In the genomic region with DNA sequence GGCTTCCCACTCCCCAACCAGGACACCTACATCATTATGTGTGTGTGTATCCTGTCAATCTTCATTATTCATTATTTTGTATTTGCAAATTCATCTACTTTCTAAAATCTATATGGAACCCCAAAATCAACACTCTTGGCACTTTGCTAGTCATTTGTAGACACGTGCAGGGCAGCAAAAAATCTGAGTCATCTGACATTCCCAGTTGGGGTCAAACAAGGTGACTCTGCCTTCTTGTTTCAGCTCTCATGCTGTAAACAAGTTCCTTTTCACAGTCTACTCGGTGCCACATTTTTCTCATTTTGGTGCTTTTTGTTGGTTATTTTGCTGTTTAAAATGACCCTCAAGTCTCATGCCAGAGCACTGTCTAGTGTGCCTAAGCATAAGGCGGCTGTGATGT, we compare ENCODE assay signal across 11 cellular contexts. TPM values are rescaled to one million over a fixed set of nuclear protein-coding genes. Genes with fewer than 3 reads are reported as not detected.
DNase-seq lines count a peak whose midpoint lies in the region; ATAC-seq and TF ChIP-seq lines count a peak whose summit lies in the region.
"Had no signal": no experiment of that assay in that cellular context is flagged by ENCODE, and none has a peak within 500 bp of the region (broad histone marks: within the 10 kb centered on the region; RNA-seq: fewer than 3 reads in every experiment).

No MANE protein-coding gene starts in this region.

- H3K23ac ChIP-seq in mesenchymal stem cell (ENCODE audit: low read length in 2 of 2): no peak overlapping the region

- H2BK15ac ChIP-seq in mesenchymal stem cell (ENCODE audit: low read depth, poor library complexity, severe bottlenecking): peak overlapping the region; percentile 85

- no peak overlapping the region for H2BK12ac ChIP-seq in mesenchymal stem cell (ENCODE audit: low read length in 2 of 2)

- H4K8ac ChIP-seq in mesenchymal stem cell (ENCODE audit: low read length): no peak overlapping the region

- POLR2A ChIA-PET in CD4-positive, alpha-beta T cell (lab: Charles Lee): interaction anchor here (0.7 to 9.9 kb wide), 3 partner anchors 24 to 63 kb away, joined by 3 to 245 read pairs (median 10); partner anchors contain the start of gene MRFAP1

- no peak overlapping the region for H2BK120ac ChIP-seq in mesenchymal stem cell (ENCODE audit: low read depth, low read length)

- H3K36me3 Mint-ChIP-seq in CD4-positive, alpha-beta T cell (ENCODE audit: low read depth): peaks cover 81% of the 10 kb centered on the region
- peaks cover 26% of the 10 kb centered on the region for H3K36me3 Mint-ChIP-seq in activated naive CD8-positive, alpha-beta T cell

- no peaks in the 10 kb centered on the region for H3K27me3 ChIP-seq in CD4-positive, alpha-beta T cell (ENCODE audit: control insufficient read depth, insufficient read depth, low read length)
- H3K27me3 ChIP-seq in mesenchymal stem cell (ENCODE audit: control insufficient read depth in 1 of 2, insufficient read depth in 1 of 2, low read length in 2 of 2): no peaks in the 10 kb centered on the region
- no peaks in the 10 kb centered on the region for H3K27me3 ChIP-seq in spleen (replicated peaks in 1 of 7)
- H3K27me3 ChIP-seq: upper lobe of left lung had no signal

- TF ChIP-seq CTCF in CD4-positive, alpha-beta T cell (IDR thresholded peaks at IDR 0.05): no peak
- TF ChIP-seq CTCF in spleen (IDR thresholded peaks at IDR 0.05 in 8 of 11, conservative IDR thresholded peaks at IDR 0.05 in 3 of 11): no peak

- no peak overlapping the region for H3K27ac ChIP-seq in CD4-positive, alpha-beta T cell (ENCODE audit: low read depth, low read length)
- no peak overlapping the region for H3K27ac ChIP-seq in mesenchymal stem cell (ENCODE audit: low read length, poor library complexity, severe bottlenecking)
- H3K27ac ChIP-seq in spleen: no peak overlapping the region
- H3K27ac ChIP-seq: upper lobe of left lung had no signal

- no peak overlapping the region for H2BK5ac ChIP-seq in mesenchymal stem cell (ENCODE audit: low read depth, low read length, poor library complexity, severe bottlenecking)

- no peaks in the 10 kb centered on the region for H3K27me3 Mint-ChIP-seq in CD4-positive, alpha-beta T cell
- H3K27me3 Mint-ChIP-seq in activated naive CD8-positive, alpha-beta T cell: no peaks in the 10 kb centered on the region

- DNase-seq in CD4-positive, alpha-beta T cell: no peak
- DNase-seq in EH (ENCODE audit: low read depth) (peak; percentile 55), mesenchymal stem cell (peak; percentile 67), COLO668 (lab: John Stamatoyannopoulos, UW; ENCODE audit: unreplicated experiment) (no peak), HuH-7 (ENCODE audit: low spot score) (no peak), spleen (no peak)
- DNase-seq: cerebellar nuclear complex, kidney glomerular epithelial cell, NCI-H2029 treated with DMSO at 0.1 percent for 48 hours, upper lobe of left lung had no signal

- H3K18ac ChIP-seq in mesenchymal stem cell (ENCODE audit: low read depth in 1 of 2, low read length in 2 of 2): no peak overlapping the region

- CTCF ChIA-PET in CD4-positive, alpha-beta T cell (lab: Charles Lee): interaction anchor here (1.3 to 7.9 kb wide), 3 partner anchors 13 to 29 kb away, joined by 3 to 68 read pairs (median 5); a partner anchor contains a TSS

- WGBS in mesenchymal stem cell: 53% methylated on average over 3 of the region's 3 CpGs
- WGBS in spleen, 5 donors: 72 to 91% (median 78%) methylated on average over 3 of the region's 3 CpGs

- H3K4me1 ChIP-seq in mesenchymal stem cell (ENCODE audit: control insufficient read depth, insufficient read depth, low read depth, low read length): peaks cover 1% of the 10 kb centered on the region
- H3K4me1 ChIP-seq in spleen: peaks cover 32 to 70% (median 38%) of the 10 kb centered on the region in 6 donors

- H3K9me3 ChIP-seq in CD4-positive, alpha-beta T cell (ENCODE audit: control insufficient read depth, low read length): no peaks in the 10 kb centered on the region
- H3K9me3 ChIP-seq in mesenchymal stem cell (ENCODE audit: control insufficient read depth, low read length): peaks cover 8% of the 10 kb centered on the region
- H3K9me3 ChIP-seq in spleen: no peaks in the 10 kb centered on the region
- H3K9me3 ChIP-seq: upper lobe of left lung had no signal

- no peak overlapping the region for H3K14ac ChIP-seq in mesenchymal stem cell (ENCODE audit: low read length in 2 of 2)

- no peak overlapping the region for H3K4me3 ChIP-seq in mesenchymal stem cell (ENCODE audit: insufficient read depth in 1 of 2, low read depth in 1 of 2, low read length in 2 of 2)
- H3K4me3 ChIP-seq in spleen: no peak overlapping the region
- H3K4me3 ChIP-seq: upper lobe of left lung had no signal

- no peak overlapping the region for H3K4me2 ChIP-seq in mesenchymal stem cell (ENCODE audit: low read length, poor library complexity, severe bottlenecking)

- peaks cover 45% of the 10 kb centered on the region for H3K79me1 ChIP-seq in mesenchymal stem cell (replicated peaks; ENCODE audit: low read length, poor library complexity, severe bottlenecking)

- H3K36me3 ChIP-seq in mesenchymal stem cell (ENCODE audit: control insufficient read depth in 1 of 2, insufficient read depth in 2 of 2, low read depth in 1 of 2, low read length in 2 of 2): peaks cover 16 to 34% of the 10 kb centered on the region in 2 experiments
- H3K36me3 ChIP-seq in spleen: peaks cover 0 to 70% (median 9%) of the 10 kb centered on the region in 6 donors

- H3K9ac ChIP-seq in mesenchymal stem cell (ENCODE audit: low read length): no peak overlapping the region

- peak overlapping the region; percentile 35 for H3K27ac Mint-ChIP-seq in CD4-positive, alpha-beta T cell
- H3K27ac Mint-ChIP-seq in activated naive CD8-positive, alpha-beta T cell: peak overlapping the region; percentile 82

- H3K4me1 Mint-ChIP-seq in CD4-positive, alpha-beta T cell (ENCODE audit: low read depth): peaks cover 76% of the 10 kb centered on the region
- peaks cover 67% of the 10 kb centered on the region for H3K4me1 Mint-ChIP-seq in activated naive CD8-positive, alpha-beta T cell (ENCODE audit: low read depth)

- no peak for TF ChIP-seq POLR2A in spleen (IDR thresholded peaks at IDR 0.05)

- no peak overlapping the region for H2AFZ ChIP-seq in mesenchymal stem cell (ENCODE audit: low read depth, low read length)

- no peak overlapping the region for H2AK5ac ChIP-seq in mesenchymal stem cell (ENCODE audit: low read length, severe bottlenecking)

- no peak for ATAC-seq in CD4-positive, alpha-beta T cell (ENCODE audit: poor library complexity)

- no peak overlapping the region for H3K4ac ChIP-seq in mesenchymal stem cell (ENCODE audit: low read depth in 1 of 2, low read length in 2 of 2)

- intact Hi-C loops in CD4-positive, alpha-beta T cell (cut with DNase I, micrococcal nuclease): no loop called here
- intact Hi-C loops in spleen (cut with DNase I; ENCODE audit: low total_unique reads): no loop called here

- H4K91ac ChIP-seq in mesenchymal stem cell (ENCODE audit: low read length): no peak overlapping the region

- no peak overlapping the region for H3K4me3 Mint-ChIP-seq in CD4-positive, alpha-beta T cell
- peak overlapping the region; percentile 40 for H3K4me3 Mint-ChIP-seq in activated naive CD8-positive, alpha-beta T cell

- no peaks in the 10 kb centered on the region for H3K9me3 Mint-ChIP-seq in CD4-positive, alpha-beta T cell
- H3K9me3 Mint-ChIP-seq in activated naive CD8-positive, alpha-beta T cell (ENCODE audit: low read depth): no peaks in the 10 kb centered on the region

RNA-seq across cellular contexts. Expression of gene MRFAP1L1, which starts 5.9 kb away (rescaled TPM):
- total RNA-seq in CD4-positive, alpha-beta T cell: 10 to 100 TPM; 26.6 to 27.0 TPM
- 41.0 TPM for polyA plus RNA-seq in mesenchymal stem cell (2013, experiment 1 of 2)
- 43.0 TPM for polyA plus RNA-seq in mesenchymal stem cell (2013, experiment 2 of 2)
- 10 to 100 TPM; 45.6 to 96.9 (median 57.1) TPM for total RNA-seq in spleen
- 10 to 100 TPM; 50.6 to 74.2 (median 67.7) TPM for polyA plus RNA-seq in spleen

RNA-seq across cellular contexts. Expression of gene S100P, which starts 10.1 kb away (rescaled TPM):
- 1 to 10 TPM in 1 of 2 experiments, under 1 TPM in 1; 0.58 to 2.8 TPM for total RNA-seq in CD4-positive, alpha-beta T cell
- not detected for polyA plus RNA-seq in mesenchymal stem cell (2013, experiment 1 of 2)
- polyA plus RNA-seq in mesenchymal stem cell (2013, experiment 2 of 2): not detected
- 100 to 1,000 TPM in 2 of 7 donors, 10 to 100 TPM in 5; 17.1 to 162 (median 34.9) TPM for total RNA-seq in spleen
- 10 to 100 TPM in 1 of 3 donors, 1 to 10 TPM in 2; 3.5 to 15.3 (median 8.8) TPM for polyA plus RNA-seq in spleen

RNA-seq across cellular contexts. Expression of gene BLOC1S4, which starts 12.2 kb away (rescaled TPM):
- 10 to 100 TPM; 24.6 to 27.6 TPM for total RNA-seq in CD4-positive, alpha-beta T cell
- polyA plus RNA-seq in mesenchymal stem cell (2013, experiment 1 of 2): 19.9 TPM
- 19.9 TPM for polyA plus RNA-seq in mesenchymal stem cell (2013, experiment 2 of 2)
- 10 to 100 TPM; 13.4 to 24.2 (median 16.7) TPM for total RNA-seq in spleen
- 10 to 100 TPM; 19.6 to 22.8 (median 20.3) TPM for polyA plus RNA-seq in spleen

Comparison
In these comparisons a context has a peak if more than half of its experiments do, and no peak if none do; other contexts are left out.
1. DNase-seq: peak in EH (single experiment) and mesenchymal stem cell (single experiment); none in CD4-positive, alpha-beta T cell (0 of 10), COLO668 (single experiment), HuH-7 (single experiment) and spleen (single experiment).
2. RNA of gene S100P, which starts 10.1 kb away (total RNA-seq): 17.1 to 162 TPM in spleen; 0.58 to 2.8 TPM in CD4-positive, alpha-beta T cell; every median in the first group is over 4 times any median in the second.